Comparison of ENCODE assay signal across 8 cellular contexts in genomic region chr2:190534310-190535118, GRCh38. TPM values are rescaled to one million over a fixed set of nuclear protein-coding genes. Genes with fewer than 3 reads are reported as not detected.
DNase-seq lines count a peak whose midpoint lies in the region; ATAC-seq and TF ChIP-seq lines count a peak whose summit lies in the region.

TSS of gene NEMP2 (minus strand) at chr2:190534722. CDS start at chr2:190534655, 67 bp downstream.

- DNase-seq in AML-193 (lab: John Stamatoyannopoulos, UW): peak; percentile 82 to 87
- DNase-seq in NCI-H510A treated with DMSO at 0.1 percent for 48 hours (lab: John Stamatoyannopoulos, UW): peak; percentile 87
- peak; percentile 66 to 69 for DNase-seq in activated CD4-positive, alpha-beta T cell treated with anti-CD3 and anti-CD28 coated beads, Interleukin-2, amount 50 U/mL, for 4 hours
- DNase-seq in dorsolateral prefrontal cortex: peak; percentile 55 to 88 (median 66)
- DNase-seq in lower leg skin (ENCODE audit: low spot score in 2 of 2): peak; percentile 53 to 94
- DNase-seq in stimulated activated CD4-positive, alpha-beta T cell treated with anti-CD3 and anti-CD28 coated beads, TNF-alpha, amount 100 ng/mL, for 24 hours (ENCODE audit: low read depth in 3 of 3): peak; percentile 51 to 83 (median 58)

- intact Hi-C loops in dorsolateral prefrontal cortex (cut with DNase I): loop anchor here (1.0 to 10.0 kb wide), 6 partner anchors 93 to 480 kb away; partner anchors contain the start of genes NAB1 (in 1 of the 2) and STAT1 (in 1 of the 2)
- intact Hi-C loops in lower leg skin (cut with DNase I; ENCODE audit: low total_unique reads): loop anchor here (10.0 kb wide), 1 partner anchor 120 kb away; no protein-coding TSS in a partner anchor

- H3K27ac ChIP-seq in dorsolateral prefrontal cortex: peak within 1 kb of the TSS; percentile 82 to 99 (median 96)

- TF ChIP-seq POLR2A in lower leg skin (IDR thresholded peaks at IDR 0.05): no peak

- ATAC-seq in GM18909 (IDR thresholded peaks at IDR 0.05; ENCODE audit: poor library complexity, unreplicated experiment) (peak; percentile 77), HG03159 (IDR thresholded peaks at IDR 0.05; ENCODE audit: unreplicated experiment) (peak; percentile 60)

- H3K4me3 ChIP-seq in dorsolateral prefrontal cortex (peak within 1 kb of the TSS; percentile 56 to 96 (median 84)), lower leg skin (ENCODE audit: low read depth, poor library complexity, severe bottlenecking) (peak within 1 kb of the TSS; percentile 62)

- no peaks in the 10 kb centered on the region for H3K27me3 ChIP-seq in dorsolateral prefrontal cortex

- WGBS in lower leg skin, 2 donors: 0% methylated on average over 26 to 65 of the region's 92 CpGs

- TF ChIP-seq CTCF in dorsolateral prefrontal cortex (IDR thresholded peaks at IDR 0.05 in 54 of 56, conservative IDR thresholded peaks at IDR 0.05 in 2 of 56; ENCODE audit: low read depth in 1 of 56, partially characterized antibody in 56 of 56) (peak in 25 of 56 donors; percentile 9 to 61 (median 28)), lower leg skin (IDR thresholded peaks at IDR 0.05) (no peak)

RNA-seq across cellular contexts. Expression of gene NEMP2, which starts in this region (rescaled TPM):
- 1 to 10 TPM; 1.1 to 9.4 (median 3.7) TPM for total RNA-seq in dorsolateral prefrontal cortex
- 1 to 10 TPM; 1.1 to 1.7 (median 1.6) TPM for total RNA-seq in lower leg skin

Comparison
In these comparisons a context has a peak if more than half of its experiments do, and no peak if none do; other contexts are left out.
1. Peak in every context shown above with its lines: DNase-seq, ATAC-seq, H3K4me3 ChIP-seq and H3K27ac ChIP-seq.